12 cellular contexts compared by ENCODE assay signal in genomic region chr19:45814851-45815481, GRCh38. TPM values are rescaled to one million over a fixed set of nuclear protein-coding genes. Genes with fewer than 3 reads are reported as not detected.
DNase-seq lines count a peak whose midpoint lies in the region; ATAC-seq and TF ChIP-seq lines count a peak whose summit lies in the region.
"Had no signal": no experiment of that assay in that cellular context is flagged by ENCODE, and none has a peak within 500 bp of the region (broad histone marks: within the 10 kb centered on the region; RNA-seq: fewer than 3 reads in every experiment).

RSPH6A (minus strand) TSS chr19:45815308; CDS start chr19:45815176, 132 bp downstream.

- no peaks in the 10 kb centered on the region for H3K36me3 Mint-ChIP-seq in nephron progenitor cell (ENCODE audit: low read depth)

- H3K36me3 ChIP-seq in heart left ventricle (peaks cover 0 to 6% (median 2%) of the 10 kb centered on the region in 9 donors), vagina (no peaks in the 10 kb centered on the region)

- peak within 1 kb of the TSS; percentile 10 to 59 (median 50) for H3K4me3 ChIP-seq in heart left ventricle
- peak within 1 kb of the TSS; percentile 43 to 49 for H3K4me3 ChIP-seq in vagina
- H3K4me3 ChIP-seq: MG63 had no signal

- intact Hi-C loops in heart left ventricle (cut with DNase I) = loop anchor here in 3 of 10 donors (5.0 kb wide), 1 partner anchor 67 kb away; no protein-coding TSS in a partner anchor
- intact Hi-C loops in Right ventricle myocardium inferior (cut with DNase I) = loop anchor here (5.0 kb wide), 1 partner anchor 72 kb away; the partner anchor contains the start of gene IRF2BP1
- intact Hi-C loops in vagina (cut with DNase I) = loop anchor here (10.0 kb wide), 2 partner anchors 70 to 200 kb away; partner anchors contain the start of gene IRF2BP1

- peaks cover 6% of the 10 kb centered on the region for H3K27me3 Mint-ChIP-seq in nephron progenitor cell (ENCODE audit: low read depth, poor library complexity)

- H3K4me1 Mint-ChIP-seq in nephron progenitor cell = peaks cover 40% of the 10 kb centered on the region

- TF ChIP-seq CTCF in heart left ventricle (IDR thresholded peaks at IDR 0.05) (no peak), nephron progenitor cell (IDR thresholded peaks at IDR 0.05) (no peak), vagina (IDR thresholded peaks at IDR 0.05) (no peak)

- 11 to 15% (median 12%) methylated on average over 21 to 40 of the region's 40 CpGs for WGBS in heart left ventricle, 4 donors

- H3K27ac Mint-ChIP-seq in nephron progenitor cell = peak within 1 kb of the TSS; percentile 54

- H3K27me3 ChIP-seq in heart left ventricle (peaks cover 0 to 17% (median 0%) of the 10 kb centered on the region in 9 donors), vagina (no peaks in the 10 kb centered on the region)
- H3K27me3 ChIP-seq: MG63 had no signal

- TF ChIP-seq POLR2A in heart left ventricle (IDR thresholded peaks at IDR 0.05) = no peak
- TF ChIP-seq POLR2A in vagina (IDR thresholded peaks at IDR 0.05) = no peak

- peaks cover 0 to 33% (median 13%) of the 10 kb centered on the region in 12 donors for H3K4me1 ChIP-seq in heart left ventricle
- peaks cover 18% of the 10 kb centered on the region for H3K4me1 ChIP-seq in vagina

- ATAC-seq in heart left ventricle (no peak), Right ventricle myocardium inferior (no peak)

- H3K4me3 Mint-ChIP-seq in nephron progenitor cell = peak within 1 kb of the TSS; percentile 87

- DNase-seq in heart left ventricle = no peak
- DNase-seq in Right ventricle myocardium inferior (ENCODE audit: missing footprints) = no peak
- no peak for DNase-seq in epithelial cell of prostate (ENCODE audit: low read depth, low spot score)
- peak; percentile 30 for DNase-seq in nephron progenitor cell
- DNase-seq in vagina (ENCODE audit: extremely low spot score in 2 of 2) = peak in 1 of 2 donors; percentile 79
- DNase-seq in GM19238 (ENCODE audit: insufficient read length, low spot score) = no peak
- no peak for DNase-seq in ureter (ENCODE audit: low spot score)
- no peak for DNase-seq in dedifferentiated amniotic fluid mesenchymal stem cell (ENCODE audit: extremely low spot score)
- DNase-seq: GDM1, MG63, NCI-H774 had no signal

- no peaks in the 10 kb centered on the region for H3K9me3 ChIP-seq in heart left ventricle
- no peaks in the 10 kb centered on the region for H3K9me3 ChIP-seq in vagina
- H3K9me3 ChIP-seq: MG63 had no signal

- H3K27ac ChIP-seq in heart left ventricle = peak within 1 kb of the TSS in 4 of 12 donors; percentile 2 to 45 (median 14)
- peak within 1 kb of the TSS; percentile 46 for H3K27ac ChIP-seq in epithelial cell of prostate
- peak within 1 kb of the TSS; percentile 60 for H3K27ac ChIP-seq in vagina

- H3K9me3 Mint-ChIP-seq in nephron progenitor cell = no peaks in the 10 kb centered on the region

RNA-seq across cellular contexts. Expression of gene RSPH6A, which starts in this region (rescaled TPM):
- total RNA-seq in heart left ventricle (not detected), Right ventricle myocardium inferior (not detected), vagina (not detected), ureter (0.21 TPM)
- not detected for polyA plus RNA-seq in heart left ventricle
- polyA plus RNA-seq: AG04450 had no signal
